8 cellular contexts compared by ENCODE assay signal in the genomic region with DNA sequence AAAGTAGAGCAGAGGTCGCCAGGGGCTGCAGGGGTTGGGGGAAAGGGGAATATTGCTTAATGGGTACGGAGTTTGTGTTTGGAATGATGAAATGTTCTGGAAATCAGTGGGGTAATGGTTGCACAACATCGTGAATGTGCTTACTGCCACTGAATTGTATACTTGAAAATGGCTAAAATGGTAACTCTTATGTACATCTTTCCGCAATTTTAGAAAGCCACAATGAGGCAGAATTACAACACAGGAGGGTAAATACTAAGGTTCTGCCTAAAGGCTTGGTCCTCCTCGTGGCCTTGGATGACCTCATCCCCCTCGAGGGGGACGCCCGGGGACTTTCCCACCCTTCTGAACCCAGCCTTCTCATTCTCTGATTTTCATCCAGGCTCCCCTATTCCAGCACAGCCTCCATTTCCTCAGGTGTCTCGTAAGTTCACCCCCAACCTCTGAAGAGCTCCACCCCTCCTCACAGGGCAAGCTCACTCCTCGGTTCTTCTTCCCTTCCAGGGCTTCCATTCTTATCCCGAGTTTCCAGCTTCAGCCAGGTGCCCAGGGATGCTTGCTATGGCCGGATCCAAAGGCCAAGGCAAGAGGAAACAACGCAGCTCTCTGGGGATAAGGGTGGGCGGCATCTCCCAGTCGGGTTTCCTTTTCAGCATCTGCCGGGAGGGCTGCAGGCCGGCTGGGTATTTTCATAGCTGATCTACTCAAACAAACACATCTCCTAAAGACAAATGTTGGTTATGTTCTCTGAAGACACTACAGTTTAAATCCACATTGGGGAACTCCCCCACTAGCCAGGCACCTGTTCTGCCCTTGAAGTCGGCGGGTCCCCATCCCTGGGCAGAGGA.
DNase-seq lines count a peak whose midpoint lies in the region; ATAC-seq, FAIRE-seq and TF ChIP-seq lines count a peak whose summit lies in the region.
"Had no signal": no experiment of that assay in that cellular context is flagged by ENCODE, and none has a peak within 500 bp of the region (broad histone marks: within the 10 kb centered on the region; RNA-seq: fewer than 3 reads in every experiment).

No MANE protein-coding gene starts in this region.

- H2AFZ ChIP-seq in K562 (ENCODE audit: low read depth, low read length) = no peak overlapping the region

- H3K36me3 ChIP-seq in K562 (ENCODE audit: control insufficient read depth, insufficient read depth, low read length) = no peaks in the 10 kb centered on the region

- no peaks in the 10 kb centered on the region for H3K9me1 ChIP-seq in K562 (ENCODE audit: control insufficient read depth, insufficient read depth, low read length)

- no peak overlapping the region for H3K4me2 ChIP-seq in K562 (ENCODE audit: insufficient read depth, low read length)

- no peak overlapping the region for H3K27ac Mint-ChIP-seq in stimulated activated naive CD8-positive, alpha-beta T cell treated with anti-CD3 and anti-CD28 coated beads, Interleukin-15, amount 100 ng/mL, for 72 hours

- H3K79me2 ChIP-seq in K562 (ENCODE audit: control insufficient read depth, insufficient read depth, low read length) = no peaks in the 10 kb centered on the region

- H4K20me1 ChIP-seq in K562 (replicated peaks; ENCODE audit: control insufficient read depth, insufficient read depth, low read length) = no peaks in the 10 kb centered on the region

- TF ChIP-seq POLR2A in K562 (conservative IDR thresholded peaks at IDR 0.05) = no peak

- peaks cover 0 to 25% of the 10 kb centered on the region in 2 experiments; a peak in 2 of 5 replicates for H3K27me3 ChIP-seq in K562 (ENCODE audit: control insufficient read depth in 2 of 2, insufficient read depth in 2 of 2, low read length in 2 of 2)

- in situ Hi-C loops in K562 (cut with MboI) = no loop called here

- peaks cover 0 to 7% of the 10 kb centered on the region in 2 donors for H3K9me3 Mint-ChIP-seq in stimulated activated naive CD8-positive, alpha-beta T cell treated with anti-CD3 and anti-CD28 coated beads, Interleukin-15, amount 100 ng/mL, for 72 hours

- H3K27ac ChIP-seq in K562 (ENCODE audit: extremely low read depth, low read depth, low read length) = no peak overlapping the region

- no peak for TF ChIP-seq CTCF in K562 (IDR thresholded peaks at IDR 0.05 in 2 of 3, conservative IDR thresholded peaks at IDR 0.05 in 1 of 3; ENCODE audit: insufficient read depth in 2 of 3, low read depth in 1 of 3, low read length in 3 of 3)

- intact Hi-C loops in K562 (cut with micrococcal nuclease) = no loop called here

- no peak for TF ChIP-seq EP300 in K562 (IDR thresholded peaks at IDR 0.05; ENCODE audit: low read length)

- H3K9ac ChIP-seq in K562 (ENCODE audit: insufficient read depth in 1 of 2, low read depth in 2 of 2, low read length in 2 of 2) = no peak overlapping the region

- ATAC-seq in GM19351 (IDR thresholded peaks at IDR 0.05; ENCODE audit: unreplicated experiment) (peak; percentile 72), HG03045 (IDR thresholded peaks at IDR 0.05; ENCODE audit: unreplicated experiment) (peak; percentile 67), K562 (no peak)
- peak; percentile 79 for ATAC-seq in stimulated activated naive CD8-positive, alpha-beta T cell treated with anti-CD3 and anti-CD28 coated beads, Interleukin-15, amount 100 ng/mL, for 72 hours

- no peaks in the 10 kb centered on the region for H3K9me3 ChIP-seq in K562 (replicated peaks; ENCODE audit: control insufficient read depth, insufficient read depth, low read depth, low read length)

- no peaks in the 10 kb centered on the region; a peak in 1 of 5 replicates for H3K4me1 ChIP-seq in K562 (replicated peaks in 1 of 2; ENCODE audit: control insufficient read depth in 2 of 2, insufficient read depth in 2 of 2, low read length in 2 of 2)

- H3K27me3 Mint-ChIP-seq in stimulated activated naive CD8-positive, alpha-beta T cell treated with anti-CD3 and anti-CD28 coated beads, Interleukin-15, amount 100 ng/mL, for 72 hours = peaks cover 36% of the 10 kb centered on the region

- no peak overlapping the region for H3K4me3 ChIP-seq in K562

- no peak for FAIRE-seq in K562 (lab: Jason Lieb, UNC)

- no peak for TF ChIP-seq RAD21 in K562 (CRISPR knock-in tag; conservative IDR thresholded peaks at IDR 0.05 in 1 of 2, IDR thresholded peaks at IDR 0.05 in 1 of 2)

- BruUV-seq in K562 (replicated peaks; lab: Mats Ljungman, UMichigan) = no TSS peak

- 32% methylated on average over 19 of the region's 19 CpGs for WGBS in K562 (ENCODE audit: insufficient coverage, low coverage, missing lambda C conversion rate)

- peak overlapping the region; percentile 33 to 47 for H3K4me3 Mint-ChIP-seq in stimulated activated naive CD8-positive, alpha-beta T cell treated with anti-CD3 and anti-CD28 coated beads, Interleukin-15, amount 100 ng/mL, for 72 hours

- H3K4me1 Mint-ChIP-seq in stimulated activated naive CD8-positive, alpha-beta T cell treated with anti-CD3 and anti-CD28 coated beads, Interleukin-15, amount 100 ng/mL, for 72 hours = peaks cover 12% of the 10 kb centered on the region

- DNase-seq in K562 (ENCODE audit: extremely low read depth in 1 of 4, low spot score in 3 of 4) = no peak
- peak in 1 of 2 donors; percentile 32 for DNase-seq in stimulated activated naive CD8-positive, alpha-beta T cell treated with anti-CD3 and anti-CD28 coated beads, Interleukin-15, amount 100 ng/mL, for 72 hours
- no peak for DNase-seq in foreskin melanocyte
- DNase-seq in NCI-H146 treated with DMSO at 0.1 percent for 48 hours (lab: John Stamatoyannopoulos, UW; ENCODE audit: unreplicated experiment) = no peak
- no peak for DNase-seq in DMS79 treated with DMSO at 0.1 percent for 48 hours (lab: John Stamatoyannopoulos, UW)
- DNase-seq: activated CD4-positive, alpha-beta T cell treated with anti-CD3 and anti-CD28 coated beads, Interleukin-2, amount 50 U/mL, for 48 hours had no signal

- POLR2A ChIA-PET in K562 (lab: Yijun Ruan, JAX) = interaction anchor here (0.9 kb wide), 1 partner anchor 19 kb away, joined by 3 read pairs; no protein-coding TSS in a partner anchor

- CTCF ChIA-PET in K562 (lab: Yijun Ruan, JAX; ENCODE audit: low intra/inter-chr PET ratio) = no interaction called here

TF ChIP-seq in K562, 482 proteins besides CTCF, POLR2A, EP300 and RAD21 (continues in another document):
- TF ChIP-seq TEAD1 (CRISPR knock-in tag; IDR thresholded peaks at IDR 0.05) = no peak
- TF ChIP-seq, protein P1, sequence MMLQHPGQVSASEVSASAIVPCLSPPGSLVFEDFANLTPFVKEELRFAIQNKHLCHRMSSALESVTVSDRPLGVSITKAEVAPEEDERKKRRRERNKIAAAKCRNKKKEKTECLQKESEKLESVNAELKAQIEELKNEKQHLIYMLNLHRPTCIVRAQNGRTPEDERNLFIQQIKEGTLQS (IDR thresholded peaks at IDR 0.05) = peak; percentile 37; the same call in 1 of the 2 replicates
- TF ChIP-seq, protein P1 (CRISPR knock-in tag; conservative IDR thresholded peaks at IDR 0.05) = no peak
- TF ChIP-seq, protein P2, sequence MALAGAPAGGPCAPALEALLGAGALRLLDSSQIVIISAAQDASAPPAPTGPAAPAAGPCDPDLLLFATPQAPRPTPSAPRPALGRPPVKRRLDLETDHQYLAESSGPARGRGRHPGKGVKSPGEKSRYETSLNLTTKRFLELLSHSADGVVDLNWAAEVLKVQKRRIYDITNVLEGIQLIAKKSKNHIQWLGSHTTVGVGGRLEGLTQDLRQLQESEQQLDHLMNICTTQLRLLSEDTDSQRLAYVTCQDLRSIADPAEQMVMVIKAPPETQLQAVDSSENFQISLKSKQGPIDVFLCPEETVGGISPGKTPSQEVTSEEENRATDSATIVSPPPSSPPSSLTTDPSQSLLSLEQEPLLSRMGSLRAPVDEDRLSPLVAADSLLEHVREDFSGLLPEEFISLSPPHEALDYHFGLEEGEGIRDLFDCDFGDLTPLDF (CRISPR knock-in tag; IDR thresholded peaks at IDR 0.05) = no peak
- TF ChIP-seq ZNF778 (CRISPR knock-in tag; IDR thresholded peaks at IDR 0.05) = no peak
- TF ChIP-seq, protein P3, sequence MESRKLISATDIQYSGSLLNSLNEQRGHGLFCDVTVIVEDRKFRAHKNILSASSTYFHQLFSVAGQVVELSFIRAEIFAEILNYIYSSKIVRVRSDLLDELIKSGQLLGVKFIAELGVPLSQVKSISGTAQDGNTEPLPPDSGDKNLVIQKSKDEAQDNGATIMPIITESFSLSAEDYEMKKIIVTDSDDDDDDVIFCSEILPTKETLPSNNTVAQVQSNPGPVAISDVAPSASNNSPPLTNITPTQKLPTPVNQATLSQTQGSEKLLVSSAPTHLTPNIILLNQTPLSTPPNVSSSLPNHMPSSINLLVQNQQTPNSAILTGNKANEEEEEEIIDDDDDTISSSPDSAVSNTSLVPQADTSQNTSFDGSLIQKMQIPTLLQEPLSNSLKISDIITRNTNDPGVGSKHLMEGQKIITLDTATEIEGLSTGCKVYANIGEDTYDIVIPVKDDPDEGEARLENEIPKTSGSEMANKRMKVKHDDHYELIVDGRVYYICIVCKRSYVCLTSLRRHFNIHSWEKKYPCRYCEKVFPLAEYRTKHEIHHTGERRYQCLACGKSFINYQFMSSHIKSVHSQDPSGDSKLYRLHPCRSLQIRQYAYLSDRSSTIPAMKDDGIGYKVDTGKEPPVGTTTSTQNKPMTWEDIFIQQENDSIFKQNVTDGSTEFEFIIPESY (CRISPR knock-in tag; IDR thresholded peaks at IDR 0.05) = no peak
- TF ChIP-seq RNF2 (IDR thresholded peaks at IDR 0.05) = no peak
